ENCODE assay signal across 19 cellular contexts in genomic region chr16:78298986-78299385, GRCh38.
DNase-seq lines count a peak whose midpoint lies in the region; ATAC-seq, FAIRE-seq and TF ChIP-seq lines count a peak whose summit lies in the region.
"Had no signal": no experiment of that assay in that cellular context is flagged by ENCODE, and none has a peak within 500 bp of the region (broad histone marks: within the 10 kb centered on the region; RNA-seq: fewer than 3 reads in every experiment).

No MANE protein-coding gene starts in this region.

- intact Hi-C loops in K562 (cut with micrococcal nuclease) = no loop called here

- BruUV-seq in K562 (replicated peaks; lab: Mats Ljungman, UMichigan) = no TSS peak

- no peaks in the 10 kb centered on the region for H3K27me3 ChIP-seq in SK-N-SH (ENCODE audit: insufficient read depth)
- H3K27me3 ChIP-seq in K562 (ENCODE audit: control insufficient read depth in 2 of 2, insufficient read depth in 2 of 2, low read length in 2 of 2) = peaks cover 7 to 11% of the 10 kb centered on the region in 2 experiments
- H3K27me3 ChIP-seq in lung (ENCODE audit: control insufficient read depth, insufficient read depth) = no peaks in the 10 kb centered on the region
- H3K27me3 ChIP-seq in upper lobe of left lung = no peaks in the 10 kb centered on the region
- H3K27me3 ChIP-seq: SJCRH30 had no signal

- peak; percentile 55 for FAIRE-seq in K562 (lab: Jason Lieb, UNC)
- FAIRE-seq: GM12891, GM18507, H1 had no signal

- DNase-seq in SK-N-SH (no peak), K562 (ENCODE audit: extremely low read depth in 1 of 4, low spot score in 3 of 4) (peak in 2 of 4 experiments; percentile 18 to 26), lung (ENCODE audit: low spot score) (peak; percentile 42), upper lobe of left lung (peak in 1 of 2 donors; percentile 23), NCI-H82 (lab: John Stamatoyannopoulos, UW) (no peak)
- DNase-seq: DMS 273 treated with DMSO at 0.1 percent for 48 hours, GF-D8, KG1, NCI-H1436, NCI-H2029 treated with DMSO at 0.1 percent for 48 hours, NCI-H69, OCI-M1, SJCRH30 had no signal

- H3K79me2 ChIP-seq in SK-N-SH (ENCODE audit: insufficient read depth) (no peaks in the 10 kb centered on the region), K562 (ENCODE audit: control insufficient read depth, insufficient read depth, low read length) (no peaks in the 10 kb centered on the region)

- no peak overlapping the region for H3K4me3 ChIP-seq in SK-N-SH (ENCODE audit: low read depth in 2 of 2, low read length in 1 of 2)
- H3K4me3 ChIP-seq in K562 = no peak overlapping the region
- H3K4me3 ChIP-seq in lung = no peak overlapping the region
- H3K4me3 ChIP-seq in upper lobe of left lung = no peak overlapping the region
- H3K4me3 ChIP-seq: SJCRH30 had no signal

- TF ChIP-seq RAD21 in SK-N-SH (IDR thresholded peaks at IDR 0.05; ENCODE audit: low read length) = no peak
- no peak for TF ChIP-seq RAD21 in K562 (CRISPR knock-in tag; conservative IDR thresholded peaks at IDR 0.05 in 1 of 2, IDR thresholded peaks at IDR 0.05 in 1 of 2)

- H3K9ac ChIP-seq in SK-N-SH = no peak overlapping the region
- no peak overlapping the region for H3K9ac ChIP-seq in K562 (ENCODE audit: insufficient read depth in 1 of 2, low read depth in 2 of 2, low read length in 2 of 2)

- peaks cover 25% of the 10 kb centered on the region for H3F3A ChIP-seq in SK-N-SH (replicated peaks; ENCODE audit: insufficient read depth)

- H2AFZ ChIP-seq in SK-N-SH (ENCODE audit: low read depth) (no peak overlapping the region), K562 (ENCODE audit: low read depth, low read length) (no peak overlapping the region)

- H3K4me1 ChIP-seq in SK-N-SH (ENCODE audit: control insufficient read depth in 1 of 2, insufficient read depth in 2 of 2, low read depth in 1 of 2, low read length in 1 of 2) (peaks cover 0 to 20% of the 10 kb centered on the region in 2 experiments; a peak in 2 of 4 replicates), K562 (replicated peaks in 1 of 2; ENCODE audit: control insufficient read depth in 2 of 2, insufficient read depth in 2 of 2, low read length in 2 of 2) (no peaks in the 10 kb centered on the region), lung (ENCODE audit: control insufficient read depth in 2 of 2, insufficient read depth in 2 of 2, low read length in 2 of 2) (no peaks in the 10 kb centered on the region), upper lobe of left lung (no peaks in the 10 kb centered on the region)
- H3K4me1 ChIP-seq: SJCRH30 had no signal

- CTCF ChIA-PET in SK-N-SH (lab: Yijun Ruan, JAX) (no interaction called here), K562 (lab: Yijun Ruan, JAX; ENCODE audit: low intra/inter-chr PET ratio) (no interaction called here)

- H3K36me3 ChIP-seq in SK-N-SH (replicated peaks in 1 of 2; ENCODE audit: control insufficient read depth in 1 of 2, insufficient read depth in 2 of 2, low read length in 1 of 2) = no peaks in the 10 kb centered on the region
- no peaks in the 10 kb centered on the region for H3K36me3 ChIP-seq in K562 (ENCODE audit: control insufficient read depth, insufficient read depth, low read length)
- H3K36me3 ChIP-seq in lung (ENCODE audit: control insufficient read depth in 2 of 2, insufficient read depth in 2 of 2, low read length in 2 of 2) = no peaks in the 10 kb centered on the region
- H3K36me3 ChIP-seq in upper lobe of left lung = no peaks in the 10 kb centered on the region
- H3K36me3 ChIP-seq: SJCRH30 had no signal

- no peak for TF ChIP-seq CTCF in SK-N-SH (IDR thresholded peaks at IDR 0.05)
- TF ChIP-seq CTCF in K562 (IDR thresholded peaks at IDR 0.05 in 2 of 3, conservative IDR thresholded peaks at IDR 0.05 in 1 of 3; ENCODE audit: insufficient read depth in 2 of 3, low read depth in 1 of 3, low read length in 3 of 3) = no peak
- no peak for TF ChIP-seq CTCF in lung (IDR thresholded peaks at IDR 0.05; ENCODE audit: control extremely low read depth, extremely low read depth)
- no peak for TF ChIP-seq CTCF in upper lobe of left lung (IDR thresholded peaks at IDR 0.05)

- no peak for TF ChIP-seq POLR2A in K562 (conservative IDR thresholded peaks at IDR 0.05)
- no peak for TF ChIP-seq POLR2A in upper lobe of left lung (IDR thresholded peaks at IDR 0.05)

- peak overlapping the region in 1 of 2 experiments; percentile 63; a peak in 2 of 4 replicates for H3K27ac ChIP-seq in SK-N-SH (ENCODE audit: low read depth in 2 of 2, low read length in 1 of 2)
- no peak overlapping the region for H3K27ac ChIP-seq in K562 (ENCODE audit: extremely low read depth, low read depth, low read length)
- no peak overlapping the region for H3K27ac ChIP-seq in lung (ENCODE audit: low read depth in 1 of 2, low read length in 1 of 2)
- no peak overlapping the region for H3K27ac ChIP-seq in upper lobe of left lung
- H3K27ac ChIP-seq: C4-2B, SJCRH30 had no signal

- TF ChIP-seq EP300 in SK-N-SH (IDR thresholded peaks at IDR 0.05; ENCODE audit: borderline replicate concordance in 1 of 2, low read depth in 1 of 2, low read length in 1 of 2) = no peak; a peak in 1 of 4 replicates
- no peak for TF ChIP-seq EP300 in K562 (IDR thresholded peaks at IDR 0.05; ENCODE audit: low read length)
- TF ChIP-seq EP300 in upper lobe of left lung (IDR thresholded peaks at IDR 0.05) = no peak

- no peaks in the 10 kb centered on the region for H3K9me3 ChIP-seq in SK-N-SH
- H3K9me3 ChIP-seq in K562 (replicated peaks; ENCODE audit: control insufficient read depth, insufficient read depth, low read depth, low read length) = no peaks in the 10 kb centered on the region
- H3K9me3 ChIP-seq in lung (ENCODE audit: control insufficient read depth in 2 of 2, insufficient read depth in 1 of 2, low read length in 1 of 2) = no peaks in the 10 kb centered on the region
- H3K9me3 ChIP-seq in upper lobe of left lung = no peaks in the 10 kb centered on the region
- H3K9me3 ChIP-seq: SJCRH30 had no signal

- no peaks in the 10 kb centered on the region for H3K9me1 ChIP-seq in K562 (ENCODE audit: control insufficient read depth, insufficient read depth, low read length)

- POLR2A ChIA-PET in SK-N-SH (lab: Yijun Ruan, JAX) = no interaction called here
- POLR2A ChIA-PET in K562 (lab: Yijun Ruan, JAX) = interaction anchor here (0.5 kb wide), 1 partner anchor 179 kb away, joined by 3 read pairs; no protein-coding TSS in a partner anchor

- ATAC-seq in K562 = no peak
- peak; percentile 84 for ATAC-seq in lung (ENCODE audit: insufficient read depth, low FRiP score)
- ATAC-seq in upper lobe of left lung (ENCODE audit: low FRiP score in 2 of 2) = peak; percentile 55 to 79
- ATAC-seq in GM19463 (IDR thresholded peaks at IDR 0.05; ENCODE audit: unreplicated experiment) = no peak
- no peak for ATAC-seq in HG03039 (IDR thresholded peaks at IDR 0.05; ENCODE audit: unreplicated experiment)

- 51% methylated on average over 6 of the region's 6 CpGs for WGBS in SK-N-SH (ENCODE audit: low lambda C conversion rate)
- WGBS in K562 (ENCODE audit: insufficient coverage, low coverage, missing lambda C conversion rate) = 5% methylated on average over 6 of the region's 6 CpGs
- WGBS in lung, 2 donors = 58 to 73% methylated on average over 6 of the region's 6 CpGs
- 57 to 76% methylated on average over 6 of the region's 6 CpGs for WGBS in upper lobe of left lung, 2 donors

- no peaks in the 10 kb centered on the region for H3K9me2 ChIP-seq in SK-N-SH

- no peak overlapping the region for H3K4me2 ChIP-seq in SK-N-SH
- H3K4me2 ChIP-seq in K562 (ENCODE audit: insufficient read depth, low read length) = no peak overlapping the region

- in situ Hi-C loops in K562 (cut with MboI) = no loop called here

- H4K20me1 ChIP-seq in SK-N-SH (ENCODE audit: insufficient read depth) (no peaks in the 10 kb centered on the region), K562 (replicated peaks; ENCODE audit: control insufficient read depth, insufficient read depth, low read length) (no peaks in the 10 kb centered on the region)

TF ChIP-seq in SK-N-SH, 30 proteins besides CTCF, POLR2A, EP300 and RAD21 (continues in another document):
- TF ChIP-seq ZBTB33 (IDR thresholded peaks at IDR 0.05; ENCODE audit: borderline replicate concordance, low read depth) (no peak), JUND (IDR thresholded peaks at IDR 0.05) (0 out of 2 replicates have a peak, but pooled peaks have one; percentile 22)

TF ChIP-seq in K562, 482 proteins besides CTCF, POLR2A, EP300 and RAD21:
- TF ChIP-seq FOSL1 (tag; conservative IDR thresholded peaks at IDR 0.05) = peak; percentile 36; the same call in 1 of the 2 replicates
- no peak for TF ChIP-seq KLF10 (CRISPR knock-in tag; IDR thresholded peaks at IDR 0.05)

Comparison
In these comparisons a context has a peak if more than half of its experiments do, and no peak if none do; other contexts are left out.
1. ATAC-seq: peak in lung (single experiment) and upper lobe of left lung (2 of 2); none in K562 (single experiment), GM19463 (single experiment) and HG03039 (single experiment).
2. Of the 27 proteins assayed by ChIP-seq in both K562 and SK-N-SH: peak only in K562: none; only in SK-N-SH: JUND; in both: none; in neither: 26.